ENCODE assay signal across 10 cellular contexts in genomic region chr15:69226028-69226355, GRCh38.
DNase-seq lines count a peak whose midpoint lies in the region; ATAC-seq and TF ChIP-seq lines count a peak whose summit lies in the region.
"Had no signal": no experiment of that assay in that cellular context is flagged by ENCODE, and none has a peak within 500 bp of the region (broad histone marks: within the 10 kb centered on the region; RNA-seq: fewer than 3 reads in every experiment).

No MANE protein-coding gene starts in this region.

- intact Hi-C loops in lower lobe of right lung (cut with DNase I): no loop called here

- CTCF ChIA-PET in HEK293 (lab: Yijun Ruan, JAX): interaction anchor here (0.6 to 6.6 kb wide), 11 partner anchors 12 to 301 kb away, joined by 3 to 61 read pairs (median 4); partner anchors contain the start of gene GLCE

- peak; percentile 13; the same call in 1 of the 2 replicates for TF ChIP-seq CTCF in 22Rv1 (IDR thresholded peaks at IDR 0.05)
- TF ChIP-seq CTCF in HEK293 (tag by site-specific recombination; IDR thresholded peaks at IDR 0.05): no peak
- peak; percentile 9 for TF ChIP-seq CTCF in lower lobe of right lung (IDR thresholded peaks at IDR 0.05)

- H3K36me3 ChIP-seq in HEK293 (ENCODE audit: control insufficient read depth in 2 of 2, insufficient read depth in 1 of 2, low read length in 2 of 2): peaks cover 0 to 4% of the 10 kb centered on the region in 2 experiments; a peak in 1 of 3 replicates
- peaks cover 4% of the 10 kb centered on the region for H3K36me3 ChIP-seq in adipocyte (ENCODE audit: control insufficient read depth, insufficient read depth, low read length, severe bottlenecking)
- H3K36me3 ChIP-seq in lower lobe of right lung: no peaks in the 10 kb centered on the region
- H3K36me3 ChIP-seq: HAP-1 had no signal

- POLR2A ChIA-PET in HEK293 (lab: Yijun Ruan, JAX): interaction anchor here (1.8 kb wide), 1 partner anchor 65 kb away, joined by 7 read pairs; the partner anchor contains the start of gene GLCE

- H3K9ac ChIP-seq in adipocyte (ENCODE audit: low read length): peak overlapping the region; percentile 31

- no peak overlapping the region for H3K27ac ChIP-seq in 22Rv1
- H3K27ac ChIP-seq in HEK293 (ENCODE audit: extremely low read depth, low read depth, low read length): no peak overlapping the region
- no peak overlapping the region for H3K27ac ChIP-seq in lower lobe of right lung

- ATAC-seq in lower lobe of right lung: no peak
- no peak for ATAC-seq in HG03439 (IDR thresholded peaks at IDR 0.05; ENCODE audit: unreplicated experiment)
- ATAC-seq: GM12878 had no signal

- peaks cover 3% of the 10 kb centered on the region; the same call in 1 of the 2 replicates for H3K9me3 ChIP-seq in HEK293 (ENCODE audit: control insufficient read depth, insufficient read depth, low read depth, low read length)
- no peaks in the 10 kb centered on the region for H3K9me3 ChIP-seq in adipocyte (ENCODE audit: control insufficient read depth, low read length)
- peaks cover 12% of the 10 kb centered on the region for H3K9me3 ChIP-seq in lower lobe of right lung
- H3K9me3 ChIP-seq: HAP-1 had no signal

- H3K27me3 ChIP-seq in adipocyte (replicated peaks; ENCODE audit: control insufficient read depth, insufficient read depth, low read length) (no peaks in the 10 kb centered on the region), lower lobe of right lung (ENCODE audit: low read depth) (no peaks in the 10 kb centered on the region)

- H3K4me3 ChIP-seq in HEK293 (ENCODE audit: low read depth, low read length) (no peak overlapping the region), adipocyte (ENCODE audit: low read length) (no peak overlapping the region), lower lobe of right lung (no peak overlapping the region)
- H3K4me3 ChIP-seq: GM12878, HAP-1 had no signal

- no peaks in the 10 kb centered on the region for H3K4me1 ChIP-seq in HEK293 (ENCODE audit: control insufficient read depth, insufficient read depth, low read length)
- H3K4me1 ChIP-seq in adipocyte (ENCODE audit: control insufficient read depth, insufficient read depth, low read length): peaks cover 22% of the 10 kb centered on the region
- H3K4me1 ChIP-seq in lower lobe of right lung: no peaks in the 10 kb centered on the region
- H3K4me1 ChIP-seq: HAP-1 had no signal

- DNase-seq in adipocyte (ENCODE audit: low read depth) (no peak), lower lobe of right lung (no peak), amygdala (lab: John Stamatoyannopoulos, UW) (no peak), foreskin melanocyte (no peak)
- DNase-seq: DMS79 treated with DMSO at 0.1 percent for 48 hours had no signal

TF ChIP-seq in HEK293, 187 proteins besides CTCF, POLR2A, EP300 and RAD21:
- TF ChIP-seq ZNF514 (tag by site-specific recombination; IDR thresholded peaks at IDR 0.05): no peak
- TF ChIP-seq ZNF664 (tag by site-specific recombination; IDR thresholded peaks at IDR 0.05): 0 out of 2 replicates have a peak, but pooled peaks have one; percentile 48
- TF ChIP-seq ZFP41 (tag by site-specific recombination; IDR thresholded peaks at IDR 0.05; ENCODE audit: borderline replicate concordance): no peak
- TF ChIP-seq PRDM2 (tag by site-specific recombination; IDR thresholded peaks at IDR 0.05; ENCODE audit: borderline replicate concordance): no peak
- no peak for TF ChIP-seq GLI2 (tag by site-specific recombination; IDR thresholded peaks at IDR 0.05; ENCODE audit: borderline replicate concordance, low read depth)
